ENCODE assay signal across 23 cellular contexts in genomic region chr9:72313507-72313906, GRCh38. TPM values are rescaled to one million over a fixed set of nuclear protein-coding genes. Genes with fewer than 3 reads are reported as not detected.
DNase-seq lines count a peak whose midpoint lies in the region; ATAC-seq and TF ChIP-seq lines count a peak whose summit lies in the region.
"Had no signal": no experiment of that assay in that cellular context is flagged by ENCODE, and none has a peak within 500 bp of the region (broad histone marks: within the 10 kb centered on the region; RNA-seq: fewer than 3 reads in every experiment).

No MANE protein-coding gene starts in this region.

- H3K27ac ChIP-seq in HEK293 (ENCODE audit: extremely low read depth, low read depth, low read length) (no peak overlapping the region), upper lobe of left lung (peak overlapping the region in 3 of 4 donors; percentile 78 to 85 (median 82))
- H3K27ac ChIP-seq: SK-N-MC had no signal

- H3K36me3 Mint-ChIP-seq in nephron (ENCODE audit: low read depth), result no peaks in the 10 kb centered on the region
- H3K36me3 Mint-ChIP-seq: activated CD8-positive, alpha-beta memory T cell treated with anti-CD3 and anti-CD28 coated beads, Interleukin-2, amount 10 ng/mL, durations not matched to agents 7 days and 5 days; natural killer cell had no signal

- CTCF ChIA-PET in HEK293 (lab: Yijun Ruan, JAX), result no interaction called here

- H3K9me3 Mint-ChIP-seq in nephron, result no peaks in the 10 kb centered on the region
- H3K9me3 Mint-ChIP-seq: activated CD4-positive, alpha-beta T cell treated with anti-CD3 and anti-CD28 coated beads, Interleukin-2, amount 10 ng/mL, durations not matched to agents 7 days and 5 days; activated T-helper 2 cell treated with anti-CD3 and anti-CD28 coated beads, Interferon-gamma antibody, Interleukin-2, Interleukin-4, amounts not matched to agents 10 μg/mL and 5 μg/mL and 100 μg/mL, durations not matched to agents 14 hours and 24 hours and 36 hours; natural killer cell had no signal

- peak overlapping the region; percentile 40 to 62 (median 41) for H3K27ac Mint-ChIP-seq in nephron
- H3K27ac Mint-ChIP-seq: activated CD4-positive, alpha-beta T cell treated with anti-CD3 and anti-CD28 coated beads, Interleukin-2, amount 10 ng/mL, durations not matched to agents 7 days and 5 days; activated CD8-positive, alpha-beta memory T cell treated with anti-CD3 and anti-CD28 coated beads, Interleukin-2, amount 10 ng/mL, durations not matched to agents 7 days and 5 days; activated T-helper 2 cell treated with anti-CD3 and anti-CD28 coated beads, Interferon-gamma antibody, Interleukin-2, Interleukin-4, amounts not matched to agents 10 μg/mL and 5 μg/mL and 100 μg/mL, durations not matched to agents 14 hours and 24 hours and 36 hours; T-helper 17 cell had no signal

- TF ChIP-seq EP300 in upper lobe of left lung (IDR thresholded peaks at IDR 0.05), result no peak

- H3K9me3 ChIP-seq in HEK293 (ENCODE audit: control insufficient read depth, insufficient read depth, low read depth, low read length) (no peaks in the 10 kb centered on the region), upper lobe of left lung (no peaks in the 10 kb centered on the region)
- H3K9me3 ChIP-seq: pancreas, Peyer's patch had no signal

- H3K4me1 ChIP-seq in HEK293 (ENCODE audit: control insufficient read depth, insufficient read depth, low read length), result peaks cover 14% of the 10 kb centered on the region
- peaks cover 14 to 33% (median 28%) of the 10 kb centered on the region in 4 donors for H3K4me1 ChIP-seq in upper lobe of left lung

- TF ChIP-seq CTCF in HEK293 (tag by site-specific recombination; IDR thresholded peaks at IDR 0.05) (no peak), nephron (IDR thresholded peaks at IDR 0.05; ENCODE audit: unreplicated experiment in 3 of 3) (no peak), upper lobe of left lung (IDR thresholded peaks at IDR 0.05) (no peak)

- WGBS in upper lobe of left lung, 2 donors, result 95 to 98% methylated on average over 3 of the region's 3 CpGs

- POLR2A ChIA-PET in HEK293 (lab: Yijun Ruan, JAX), result no interaction called here

- no peaks in the 10 kb centered on the region for H3K36me3 ChIP-seq in HEK293 (ENCODE audit: control insufficient read depth in 2 of 2, insufficient read depth in 1 of 2, low read length in 2 of 2)
- no peaks in the 10 kb centered on the region for H3K36me3 ChIP-seq in upper lobe of left lung
- H3K36me3 ChIP-seq: pancreas, Peyer's patch had no signal

- H3K4me3 Mint-ChIP-seq in nephron, result no peak overlapping the region
- H3K4me3 Mint-ChIP-seq: activated CD4-positive, alpha-beta T cell treated with anti-CD3 and anti-CD28 coated beads, Interleukin-2, amount 10 ng/mL, durations not matched to agents 7 days and 5 days; activated CD8-positive, alpha-beta memory T cell treated with anti-CD3 and anti-CD28 coated beads, Interleukin-2, amount 10 ng/mL, durations not matched to agents 7 days and 5 days; natural killer cell; T-helper 17 cell had no signal

- H3K4me3 ChIP-seq in HEK293 (ENCODE audit: low read depth, low read length) (no peak overlapping the region), upper lobe of left lung (no peak overlapping the region)
- H3K4me3 ChIP-seq: GM12878, pancreas, Peyer's patch, SK-N-MC had no signal

- H3K27me3 ChIP-seq in upper lobe of left lung, result no peaks in the 10 kb centered on the region
- H3K27me3 ChIP-seq: pancreas, Peyer's patch had no signal

- no peak for TF ChIP-seq POLR2A in upper lobe of left lung (IDR thresholded peaks at IDR 0.05)

- H3K4me1 Mint-ChIP-seq in nephron, result peaks cover 39% of the 10 kb centered on the region
- H3K4me1 Mint-ChIP-seq: activated CD4-positive, alpha-beta T cell treated with anti-CD3 and anti-CD28 coated beads, Interleukin-2, amount 10 ng/mL, durations not matched to agents 7 days and 5 days; activated CD8-positive, alpha-beta memory T cell treated with anti-CD3 and anti-CD28 coated beads, Interleukin-2, amount 10 ng/mL, durations not matched to agents 7 days and 5 days had no signal

- peak; percentile 87 for ATAC-seq in esophagus mucosa
- no peak for ATAC-seq in upper lobe of left lung (ENCODE audit: low FRiP score in 2 of 2)
- no peak for ATAC-seq in Right ventricle myocardium superior (ENCODE audit: poor library complexity)
- no peak for ATAC-seq in GM18873 (IDR thresholded peaks at IDR 0.05; ENCODE audit: low FRiP score, unreplicated experiment)
- ATAC-seq in GM18498 (IDR thresholded peaks at IDR 0.05; ENCODE audit: unreplicated experiment), result no peak
- ATAC-seq: activated CD8-positive, alpha-beta memory T cell treated with anti-CD3 and anti-CD28 coated beads, Interleukin-2, amount 10 ng/mL, durations not matched to agents 7 days and 5 days; GM12878; left cardiac atrium; natural killer cell; pancreas; T-helper 17 cell had no signal

- intact Hi-C loops in Right ventricle myocardium superior (cut with DNase I), result no loop called here

- no peak for DNase-seq in upper lobe of left lung
- DNase-seq in Right ventricle myocardium superior, result no peak
- DNase-seq: activated CD4-positive, alpha-beta T cell treated with anti-CD3 and anti-CD28 coated beads, Interleukin-2, amount 10 ng/mL, durations not matched to agents 7 days and 5 days; activated CD8-positive, alpha-beta memory T cell treated with anti-CD3 and anti-CD28 coated beads, Interleukin-2, amount 10 ng/mL, durations not matched to agents 7 days and 5 days; DMS79 treated with DMSO at 0.1 percent for 48 hours; effector CD4-positive, alpha-beta T cell; left cardiac atrium; natural killer cell; NCI-H1105 treated with DMSO at 0.1 percent for 48 hours; NCI-H446 treated with DMSO at 0.1 percent for 48 hours; NK-92 treated with Interleukin-12 subunit alpha and Interleukin-12 subunit beta, amount 100 ng/mL, for 24 hours; pancreas; Peyer's patch; substantia nigra; T-helper 17 cell had no signal

- H3K27me3 Mint-ChIP-seq in nephron (ENCODE audit: low read depth), result no peaks in the 10 kb centered on the region
- H3K27me3 Mint-ChIP-seq: activated CD4-positive, alpha-beta T cell treated with anti-CD3 and anti-CD28 coated beads, Interleukin-2, amount 10 ng/mL, durations not matched to agents 7 days and 5 days had no signal

TF ChIP-seq in HEK293, 187 proteins besides CTCF, POLR2A, EP300 and RAD21:
- no peak for TF ChIP-seq FEZF1 (tag by site-specific recombination; IDR thresholded peaks at IDR 0.05)
- TF ChIP-seq, protein P1, sequence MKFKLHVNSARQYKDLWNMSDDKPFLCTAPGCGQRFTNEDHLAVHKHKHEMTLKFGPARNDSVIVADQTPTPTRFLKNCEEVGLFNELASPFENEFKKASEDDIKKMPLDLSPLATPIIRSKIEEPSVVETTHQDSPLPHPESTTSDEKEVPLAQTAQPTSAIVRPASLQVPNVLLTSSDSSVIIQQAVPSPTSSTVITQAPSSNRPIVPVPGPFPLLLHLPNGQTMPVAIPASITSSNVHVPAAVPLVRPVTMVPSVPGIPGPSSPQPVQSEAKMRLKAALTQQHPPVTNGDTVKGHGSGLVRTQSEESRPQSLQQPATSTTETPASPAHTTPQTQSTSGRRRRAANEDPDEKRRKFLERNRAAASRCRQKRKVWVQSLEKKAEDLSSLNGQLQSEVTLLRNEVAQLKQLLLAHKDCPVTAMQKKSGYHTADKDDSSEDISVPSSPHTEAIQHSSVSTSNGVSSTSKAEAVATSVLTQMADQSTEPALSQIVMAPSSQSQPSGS (tag by site-specific recombination; IDR thresholded peaks at IDR 0.05; ENCODE audit: low read depth), result 0 out of 2 replicates have a peak, but pooled peaks have one; percentile 6
- no peak for TF ChIP-seq ZBTB7A (tag by site-specific recombination; IDR thresholded peaks at IDR 0.05; ENCODE audit: low read depth)
- TF ChIP-seq MYNN (tag by site-specific recombination; IDR thresholded peaks at IDR 0.05; ENCODE audit: borderline replicate concordance), result no peak

RNA-seq across cellular contexts. Expression of gene ZFAND5, which starts 51.5 kb away (rescaled TPM):
- total RNA-seq in esophagus mucosa, result 97.6 TPM
- total RNA-seq in upper lobe of left lung, result 100 to 1,000 TPM; 199 to 483 (median 293) TPM
- 180 TPM for total RNA-seq in Right ventricle myocardium superior
